In genomic region chrX:24243692-24244091, GRCh38 we compare ENCODE assay signal across 21 cellular contexts.
A peak's percentile ranks its signal among the peaks of the same experiment; 100 is the strongest.
DNase-seq lines count a peak whose midpoint lies in the region; ATAC-seq, FAIRE-seq and TF ChIP-seq lines count a peak whose summit lies in the region.
"Had no signal": no experiment of that assay in that cellular context is flagged by ENCODE, and none has a peak within 500 bp of the region (broad histone marks: within the 10 kb centered on the region; RNA-seq: fewer than 3 reads in every experiment).

No MANE protein-coding gene starts in this region.

- peak; percentile 50 for DNase-seq in AG09309 (ENCODE audit: low read depth)
- peak; percentile 40 for DNase-seq in GM12865 (ENCODE audit: low read depth)
- DNase-seq in hepatocyte (ENCODE audit: low spot score) = no peak
- DNase-seq in CD8-positive, alpha-beta memory T cell = no peak
- no peak for DNase-seq in D721Med (ENCODE audit: insufficient read length, low spot score)
- no peak for DNase-seq in HEK293T (ENCODE audit: extremely low spot score)
- no peak for DNase-seq in NCI-H187 treated with DMSO at 0.1 percent for 48 hours (lab: John Stamatoyannopoulos, UW)
- DNase-seq: activated CD8-positive, alpha-beta memory T cell treated with anti-CD3 and anti-CD28 coated beads, Interleukin-2, amount 10 ng/mL, durations not matched to agents 7 days and 5 days; activated naive CD4-positive, alpha-beta T cell; CD4-positive, alpha-beta T cell; effector memory CD4-positive, alpha-beta T cell; glutamatergic neuron; Kasumi-1; NCI-H1694 treated with DMSO at 0.1 percent for 48 hours; PC-9; WERI-Rb-1 had no signal

- no peaks in the 10 kb centered on the region for H3K9me3 ChIP-seq in hepatocyte (ENCODE audit: low read depth)
- H3K9me3 ChIP-seq in CD8-positive, alpha-beta memory T cell (ENCODE audit: low read length) = no peaks in the 10 kb centered on the region

- peak overlapping the region; percentile 16 for H3K27ac ChIP-seq in hepatocyte
- no peak overlapping the region for H3K27ac ChIP-seq in CD8-positive, alpha-beta memory T cell (ENCODE audit: low read depth, low read length)
- H3K27ac ChIP-seq: cardiac muscle cell, PC-9, WERI-Rb-1 had no signal

- H3K27me3 ChIP-seq in hepatocyte = no peaks in the 10 kb centered on the region
- H3K27me3 ChIP-seq in CD8-positive, alpha-beta memory T cell (ENCODE audit: insufficient read depth, low read length, poor library complexity, severe bottlenecking) = no peaks in the 10 kb centered on the region
- H3K27me3 ChIP-seq: cardiac muscle cell had no signal

- no peaks in the 10 kb centered on the region for H4K20me1 ChIP-seq in hepatocyte (ENCODE audit: insufficient read depth, poor library complexity, severe bottlenecking)

- peak; percentile 52 for ATAC-seq in activated T-helper 17 cell treated with anti-CD3 and anti-CD28 coated beads, Interleukin-2, amount 50 U/mL, for 72 hours (replicated peaks)
- ATAC-seq: activated CD8-positive, alpha-beta memory T cell treated with anti-CD3 and anti-CD28 coated beads, Interleukin-2, amount 10 ng/mL, durations not matched to agents 7 days and 5 days had no signal

- POLR2A ChIA-PET in CD8-positive, alpha-beta memory T cell (lab: Charles Lee) = no interaction called here
- POLR2A ChIA-PET in HEK293T (lab: Yijun Ruan, JAX) = no interaction called here

- H3K36me3 ChIP-seq in hepatocyte (replicated peaks; ENCODE audit: insufficient read depth, low read depth) = no peaks in the 10 kb centered on the region
- H3K36me3 ChIP-seq in CD8-positive, alpha-beta memory T cell (ENCODE audit: insufficient read depth, low read length) = no peaks in the 10 kb centered on the region
- H3K36me3 ChIP-seq: cardiac muscle cell, WERI-Rb-1 had no signal

- peaks cover 12% of the 10 kb centered on the region for H3K4me1 ChIP-seq in hepatocyte (ENCODE audit: insufficient read depth)
- no peaks in the 10 kb centered on the region for H3K4me1 ChIP-seq in CD8-positive, alpha-beta memory T cell (ENCODE audit: insufficient read depth, low read length)

- WGBS in hepatocyte (ENCODE audit: low lambda C conversion rate, missing lambda C conversion rate) = 74% methylated on average over 3 of the region's 3 CpGs

- no peak overlapping the region for H3K4me2 ChIP-seq in hepatocyte
- H3K4me2 ChIP-seq: PC-9 had no signal

- no peaks in the 10 kb centered on the region for H3K79me2 ChIP-seq in hepatocyte

- H2AFZ ChIP-seq in hepatocyte = no peak overlapping the region
- H2AFZ ChIP-seq: PC-9 had no signal

- no peaks in the 10 kb centered on the region for H3K4me1 Mint-ChIP-seq in activated T-helper 17 cell treated with anti-CD3 and anti-CD28 coated beads, Interleukin-2, amount 50 U/mL, for 72 hours
- no peaks in the 10 kb centered on the region for H3K4me1 Mint-ChIP-seq in CD8-positive, alpha-beta memory T cell
- H3K4me1 Mint-ChIP-seq: activated CD8-positive, alpha-beta memory T cell treated with anti-CD3 and anti-CD28 coated beads, Interleukin-2, amount 10 ng/mL, durations not matched to agents 7 days and 5 days had no signal

- H3K4me3 ChIP-seq in AG09309 (ENCODE audit: control insufficient read depth, low read depth, low read length) (no peak overlapping the region), GM12865 (ENCODE audit: low read depth, low read length) (peak overlapping the region; percentile 58), hepatocyte (no peak overlapping the region)
- no peak overlapping the region for H3K4me3 ChIP-seq in CD8-positive, alpha-beta memory T cell (ENCODE audit: low read length)
- H3K4me3 ChIP-seq: cardiac muscle cell, PC-9, skin epidermis had no signal

- no peaks in the 10 kb centered on the region for H3K9me2 ChIP-seq in hepatocyte (replicated peaks; ENCODE audit: insufficient read depth)

- no peak overlapping the region for H3K4me3 Mint-ChIP-seq in activated T-helper 17 cell treated with anti-CD3 and anti-CD28 coated beads, Interleukin-2, amount 50 U/mL, for 72 hours
- H3K4me3 Mint-ChIP-seq in CD8-positive, alpha-beta memory T cell = no peak overlapping the region
- H3K4me3 Mint-ChIP-seq: activated CD8-positive, alpha-beta memory T cell treated with anti-CD3 and anti-CD28 coated beads, Interleukin-2, amount 10 ng/mL, durations not matched to agents 7 days and 5 days; CD4-positive, alpha-beta T cell had no signal

- H3K36me3 Mint-ChIP-seq in activated T-helper 17 cell treated with anti-CD3 and anti-CD28 coated beads, Interleukin-2, amount 50 U/mL, for 72 hours (ENCODE audit: low read depth) = no peaks in the 10 kb centered on the region
- no peaks in the 10 kb centered on the region for H3K36me3 Mint-ChIP-seq in CD8-positive, alpha-beta memory T cell
- H3K36me3 Mint-ChIP-seq: activated CD8-positive, alpha-beta memory T cell treated with anti-CD3 and anti-CD28 coated beads, Interleukin-2, amount 10 ng/mL, durations not matched to agents 7 days and 5 days had no signal

- peak overlapping the region; percentile 38 for H3K27ac Mint-ChIP-seq in activated T-helper 17 cell treated with anti-CD3 and anti-CD28 coated beads, Interleukin-2, amount 50 U/mL, for 72 hours
- no peak overlapping the region for H3K27ac Mint-ChIP-seq in CD8-positive, alpha-beta memory T cell
- H3K27ac Mint-ChIP-seq: activated CD8-positive, alpha-beta memory T cell treated with anti-CD3 and anti-CD28 coated beads, Interleukin-2, amount 10 ng/mL, durations not matched to agents 7 days and 5 days; CD4-positive, alpha-beta T cell had no signal

- no peaks in the 10 kb centered on the region for H3K27me3 Mint-ChIP-seq in activated T-helper 17 cell treated with anti-CD3 and anti-CD28 coated beads, Interleukin-2, amount 50 U/mL, for 72 hours
- peaks cover 0 to 3% of the 10 kb centered on the region in 2 donors for H3K27me3 Mint-ChIP-seq in CD8-positive, alpha-beta memory T cell
- H3K27me3 Mint-ChIP-seq: CD4-positive, alpha-beta T cell had no signal

- CTCF ChIA-PET in CD8-positive, alpha-beta memory T cell (lab: Charles Lee) = no interaction called here
- CTCF ChIA-PET in HEK293T (lab: Yijun Ruan, JAX) = no interaction called here

- no peak for FAIRE-seq in D721Med (lab: Jason Lieb, UNC)
- FAIRE-seq: keratinocyte, urothelium cell line had no signal

- TF ChIP-seq CTCF in AG09309 (IDR thresholded peaks at IDR 0.05; ENCODE audit: control insufficient read depth, insufficient read depth, low read depth, low read length, missing control alignments) = no peak
- no peak for TF ChIP-seq CTCF in GM12865 (IDR thresholded peaks at IDR 0.05; ENCODE audit: insufficient read depth, low read depth, low read length, missing control alignments)
- no peak for TF ChIP-seq CTCF in hepatocyte (IDR thresholded peaks at IDR 0.05; ENCODE audit: poor library complexity)
- TF ChIP-seq CTCF in D721Med (IDR thresholded peaks at IDR 0.05; ENCODE audit: insufficient read depth, missing control alignments) = no peak

- H3K9me3 Mint-ChIP-seq in activated T-helper 17 cell treated with anti-CD3 and anti-CD28 coated beads, Interleukin-2, amount 50 U/mL, for 72 hours = no peaks in the 10 kb centered on the region
- H3K9me3 Mint-ChIP-seq in CD8-positive, alpha-beta memory T cell = no peaks in the 10 kb centered on the region
- H3K9me3 Mint-ChIP-seq: CD4-positive, alpha-beta T cell had no signal

TF ChIP-seq in HEK293T, 16 proteins besides CTCF, POLR2A, EP300 and RAD21:
- no peak for TF ChIP-seq FOXK2 (IDR thresholded peaks at IDR 0.05)
- no peak for TF ChIP-seq NFRKB (IDR thresholded peaks at IDR 0.05)
- TF ChIP-seq L3MBTL2 (conservative IDR thresholded peaks at IDR 0.05) = no peak
- no peak for TF ChIP-seq PKNOX1 (IDR thresholded peaks at IDR 0.05)

Comparison
In these comparisons a context has a peak if more than half of its experiments do, and no peak if none do; other contexts are left out.
1. DNase-seq: peak in AG09309 (single experiment) and GM12865 (single experiment); none in hepatocyte (single experiment), CD8-positive, alpha-beta memory T cell (0 of 5), D721Med (single experiment), HEK293T (single experiment) and NCI-H187 treated with DMSO at 0.1 percent for 48 hours (single experiment).